In the genomic region with DNA sequence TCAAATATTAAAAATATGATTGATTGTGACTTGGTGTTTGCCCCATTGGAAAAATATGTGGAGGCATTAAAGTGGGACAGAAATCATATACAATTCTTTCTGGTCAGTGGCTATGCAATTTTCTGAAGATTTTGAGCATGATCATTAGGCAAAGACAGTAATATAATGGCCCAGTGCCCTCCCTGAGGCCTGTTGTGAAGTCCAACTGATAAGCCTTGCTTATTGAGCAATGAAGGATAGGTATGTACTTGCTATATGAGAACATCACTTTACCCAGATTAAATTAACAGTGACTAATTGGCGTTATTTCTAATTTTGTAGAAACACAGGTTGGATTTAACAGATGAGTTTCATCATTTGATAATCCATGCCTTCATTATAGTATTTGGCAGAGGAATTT, we compare ENCODE assay signal across 38 cellular contexts. TPM values are rescaled to one million over a fixed set of nuclear protein-coding genes. Genes with fewer than 3 reads are reported as not detected.
"Had no signal": no experiment of that assay in that cellular context is flagged by ENCODE, and none has a peak within 500 bp of the region (broad histone marks: within the 10 kb centered on the region; RNA-seq: fewer than 3 reads in every experiment).

No MANE protein-coding gene starts in this region.

- H3K4me3 ChIP-seq: MG63 had no signal

- DNase-seq: Karpas-422, Kasumi-1, MG63, MM.1S, MV-4-11, NCI-H1048, NCI-H1092, NCI-H1092 treated with DMSO at 0.1 percent for 48 hours, NCI-H1105, NCI-H1105 treated with DMSO at 0.1 percent for 48 hours, NCI-H1417, NCI-H1417 treated with DMSO at 0.1 percent for 48 hours, NCI-H1436, NCI-H1436 treated with DMSO at 0.1 percent for 48 hours, NCI-H146, NCI-H1694, NCI-H1694 treated with DMSO at 0.1 percent for 48 hours, NCI-H187, NCI-H187 treated with DMSO at 0.1 percent for 48 hours, NCI-H1930, NCI-H2029, NCI-H2029 treated with DMSO at 0.1 percent for 48 hours, NCI-H2081, NCI-H2081 treated with DMSO at 0.1 percent for 48 hours, NCI-H2107, NCI-H2171, NCI-H2171 treated with DMSO at 0.1 percent for 48 hours, NCI-H2227 treated with DMSO at 0.1 percent for 48 hours, NCI-H226, NCI-H345, NCI-H446, NCI-H446 treated with DMSO at 0.1 percent for 48 hours, NCI-H510A, NCI-H510A treated with DMSO at 0.1 percent for 48 hours, NCI-H524 had no signal

- H3K9me3 ChIP-seq: MG63 had no signal

- H3K27me3 ChIP-seq: MG63 had no signal

- H3K36me3 ChIP-seq: MG63 had no signal

RNA-seq across cellular contexts. Expression of a gene that starts 57.1 kb away (rescaled TPM):
- total RNA-seq: LHCN-M2, MCF 10A, NCI-H460 had no signal
